In the genomic region with DNA sequence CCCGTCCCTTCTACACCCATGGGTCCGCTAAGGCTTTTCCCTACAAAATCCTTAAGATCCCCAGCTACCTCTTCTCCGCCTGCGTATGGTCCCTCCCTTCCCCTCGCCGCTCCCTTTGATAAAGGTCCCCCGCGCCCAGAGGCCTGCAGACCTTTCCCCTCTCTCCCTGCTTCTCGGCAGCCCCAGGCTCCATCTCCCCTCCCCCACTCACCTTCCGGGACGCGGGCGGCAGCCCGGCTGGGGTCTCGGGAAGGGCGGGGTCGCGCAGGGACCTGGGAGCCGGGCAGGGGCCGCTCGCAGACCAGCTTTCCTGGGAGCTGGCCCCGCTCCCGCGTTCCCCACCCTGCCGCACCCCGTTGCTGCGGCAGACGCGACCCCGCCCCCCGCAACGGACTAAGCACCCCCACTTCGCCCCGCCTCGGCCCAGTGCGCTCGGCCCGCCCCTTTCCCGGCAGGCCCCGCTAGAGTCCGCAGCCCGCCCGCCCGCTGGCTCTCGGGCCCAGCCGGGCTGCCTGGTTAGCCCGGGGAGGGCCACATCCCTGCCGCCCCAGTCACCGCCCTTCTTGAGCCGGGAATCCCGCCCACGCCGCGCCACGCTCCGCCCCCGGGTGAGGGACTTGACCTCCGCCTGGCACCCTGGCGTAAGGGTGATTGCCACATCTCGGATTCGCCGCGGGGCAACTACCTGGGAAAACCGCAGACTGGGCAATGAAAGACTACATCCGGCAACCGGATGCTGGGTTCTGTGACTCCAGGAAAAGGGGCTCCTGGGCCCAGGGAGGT, we compare ENCODE assay signal across 8 cellular contexts. TPM values are rescaled to one million over a fixed set of nuclear protein-coding genes. Genes with fewer than 3 reads are reported as not detected.
DNase-seq lines count a peak whose midpoint lies in the region; ATAC-seq, FAIRE-seq and TF ChIP-seq lines count a peak whose summit lies in the region.

FLOT1 (minus strand) TSS at position 372 of the 783 bp plus-strand sequence. CDS start 498 bp downstream, outside the sequence.

- DNase-seq in ACHN (peak; percentile 95), NCI-H446 treated with DMSO at 0.1 percent for 48 hours (lab: John Stamatoyannopoulos, UW) (peak; percentile 25), cerebellar cortex (ENCODE audit: low spot score) (peak; percentile 92), kidney (peak; percentile 99)
- DNase-seq in activated CD4-positive, CD25-positive, alpha-beta regulatory T cell treated with anti-CD3 and anti-CD28 coated beads, Interleukin-2, amount 50 U/mL, for 72 hours, result peak; percentile 96
- peak; percentile 88 to 91 for DNase-seq in stimulated activated CD4-positive, alpha-beta T cell treated with anti-CD3 and anti-CD28 coated beads, Interleukin-15, amount 100 ng/mL, for 1 hour (ENCODE audit: low read depth in 1 of 2, low spot score in 1 of 2)

- peak within 1 kb of the TSS; percentile 75 to 98 for H3K9ac ChIP-seq in kidney (ENCODE audit: low read length in 2 of 2)

- ATAC-seq in GM18873 (IDR thresholded peaks at IDR 0.05; ENCODE audit: low FRiP score, unreplicated experiment), result peak; percentile 50
- ATAC-seq in HG03139 (IDR thresholded peaks at IDR 0.05; ENCODE audit: unreplicated experiment), result peak; percentile 52

- H3K27ac ChIP-seq in kidney (ENCODE audit: low read depth in 2 of 2, low read length in 2 of 2), result peak within 1 kb of the TSS; percentile 92 to 98

- H3K36me3 ChIP-seq in kidney (ENCODE audit: control insufficient read depth in 1 of 2, insufficient read depth in 2 of 2, low read length in 2 of 2), result peaks cover 15 to 21% of the 10 kb centered on the region in 2 donors

- no peak for FAIRE-seq in kidney (lab: Jason Lieb, UNC)

- H3K9me3 ChIP-seq in kidney (ENCODE audit: control insufficient read depth in 1 of 2, low read length in 2 of 2), result no peaks in the 10 kb centered on the region

- in situ Hi-C loops in ACHN (cut with HindIII; ENCODE audit: low pct_ligation_motif_present, low pct_unique_long_range_greater_than_20kb, low sequenced_read_pairs), result no loop called here

- H3K4me3 ChIP-seq in kidney (ENCODE audit: low read length in 2 of 2), result peak within 1 kb of the TSS; percentile 81 to 82

- intact Hi-C loops in kidney (cut with DNase I), result no loop called here

- no peak for TF ChIP-seq CTCF in kidney (IDR thresholded peaks at IDR 0.05; ENCODE audit: borderline replicate concordance, extremely low read depth, insufficient read depth)

- peaks cover 22 to 29% of the 10 kb centered on the region in 2 donors for H3K4me1 ChIP-seq in kidney (ENCODE audit: control insufficient read depth in 1 of 2, insufficient read depth in 1 of 2, low read depth in 1 of 2, low read length in 2 of 2)

RNA-seq across cellular contexts. Expression of gene FLOT1, which starts in this region (rescaled TPM):
- 227 TPM for total RNA-seq in kidney
- 317 TPM for polyA plus RNA-seq in kidney (ENCODE audit: insufficient read depth, low read depth, low replicate concordance)

Comparison
In these comparisons a context has a peak if more than half of its experiments do, and no peak if none do; other contexts are left out.
1. Peak in every context shown above with its lines: DNase-seq, ATAC-seq, H3K4me3 ChIP-seq and H3K27ac ChIP-seq.
2. DNase-seq: peak in every context shown above with its lines; median percentile 99 in kidney; 96 in activated CD4-positive, CD25-positive, alpha-beta regulatory T cell treated with anti-CD3 and anti-CD28 coated beads, Interleukin-2, amount 50 U/mL, for 72 hours; 95 in ACHN; 92 in cerebellar cortex; 90 in stimulated activated CD4-positive, alpha-beta T cell treated with anti-CD3 and anti-CD28 coated beads, Interleukin-15, amount 100 ng/mL, for 1 hour; 25 in NCI-H446 treated with DMSO at 0.1 percent for 48 hours.